In the genomic region with DNA sequence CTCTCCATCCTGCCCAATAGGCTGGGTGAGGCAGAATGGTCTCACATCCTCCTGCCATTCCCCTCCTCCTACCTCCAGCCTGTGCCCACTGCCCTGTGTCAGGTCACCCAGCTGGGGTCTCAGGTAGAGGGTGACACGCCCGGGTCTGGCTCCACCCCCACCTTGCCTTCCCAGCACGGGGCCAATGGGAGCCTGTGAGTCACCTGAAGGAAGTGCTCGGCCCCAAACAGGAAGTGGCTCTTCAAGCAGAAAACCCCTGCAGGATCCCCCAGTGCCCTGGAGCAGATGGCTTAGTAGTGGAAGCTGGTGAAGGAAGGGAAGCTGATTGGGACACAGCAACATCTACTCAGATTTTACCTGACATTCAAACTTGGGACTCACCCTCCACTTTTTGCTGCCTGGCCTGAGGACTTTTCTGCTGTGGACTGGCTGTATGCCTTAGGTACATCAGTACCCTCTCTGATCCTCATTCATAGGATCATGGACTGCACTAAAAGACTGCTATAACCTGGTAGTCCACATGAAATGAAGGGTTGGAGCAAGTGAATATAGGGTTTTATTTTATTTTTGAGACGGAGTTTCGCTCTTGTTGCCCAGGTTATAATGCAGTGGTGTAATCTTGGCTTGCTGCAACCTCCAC, we compare ENCODE assay signal across 8 cellular contexts. TPM values are rescaled to one million over a fixed set of nuclear protein-coding genes. Genes with fewer than 3 reads are reported as not detected.
A peak's percentile ranks its signal among the peaks of the same experiment; 100 is the strongest.
DNase-seq lines count a peak whose midpoint lies in the region; ATAC-seq and TF ChIP-seq lines count a peak whose summit lies in the region.

No MANE protein-coding gene starts in this region.

- H2BK20ac ChIP-seq in H9 (ENCODE audit: low read depth, low read length, poor library complexity, severe bottlenecking): no peak overlapping the region

- H4K20me1 ChIP-seq in H9 (ENCODE audit: control insufficient read depth, insufficient read depth, insufficient read length): no peaks in the 10 kb centered on the region

- no peak overlapping the region for H2BK15ac ChIP-seq in H9 (ENCODE audit: low read depth, low read length)

- no peak overlapping the region for H2BK12ac ChIP-seq in H9 (ENCODE audit: insufficient read length, low read depth, low read length)

- H3K4ac ChIP-seq in H9 (ENCODE audit: low read depth, low read length): no peak overlapping the region

- H3K4me3 Mint-ChIP-seq in CD4-positive, alpha-beta memory T cell: peak overlapping the region; percentile 29 to 78 (median 54)
- H3K4me3 Mint-ChIP-seq in H9: no peak overlapping the region
- peak overlapping the region; percentile 66 for H3K4me3 Mint-ChIP-seq in activated naive CD8-positive, alpha-beta T cell

- H2AK5ac ChIP-seq in H9 (ENCODE audit: insufficient read length, low read length): no peak overlapping the region

- no peak overlapping the region for H4K8ac ChIP-seq in H9 (replicated peaks; ENCODE audit: insufficient read length, low read depth, low read length)

- no peak overlapping the region for H3K14ac ChIP-seq in H9 (ENCODE audit: insufficient read depth, low read length)

- H3K9ac ChIP-seq in H9 (ENCODE audit: extremely low read depth, insufficient read length, low read length): no peak overlapping the region

- H3K79me2 ChIP-seq in H9 (ENCODE audit: insufficient read depth, low read length): no peaks in the 10 kb centered on the region

- no peaks in the 10 kb centered on the region for H3K9me3 ChIP-seq in CD4-positive, alpha-beta memory T cell (ENCODE audit: control insufficient read depth in 1 of 2, low read length in 2 of 2)
- H3K9me3 ChIP-seq in H9 (ENCODE audit: control insufficient read depth, low read depth, low read length): no peaks in the 10 kb centered on the region
- H3K9me3 ChIP-seq in psoas muscle: no peaks in the 10 kb centered on the region

- H2BK120ac ChIP-seq in H9 (ENCODE audit: low read depth, low read length, poor library complexity, severe bottlenecking): no peak overlapping the region

- no peak overlapping the region for H3T11ph ChIP-seq in H9 (ENCODE audit: low read length)

- H2AFZ ChIP-seq in H9 (ENCODE audit: low read length): no peak overlapping the region

- H3K56ac ChIP-seq in H9 (ENCODE audit: insufficient read length, low read depth, low read length): no peak overlapping the region

- POLR2A ChIA-PET in CD4-positive, alpha-beta memory T cell (lab: Charles Lee; ENCODE audit: partially characterized antibody): interaction anchor here (0.6 to 1.2 kb wide), 5 partner anchors 16 to 39 kb away, joined by 3 to 6 read pairs (median 4); a partner anchor contains a TSS

- peak overlapping the region; percentile 42 for H3K27ac ChIP-seq in CD4-positive, alpha-beta memory T cell (ENCODE audit: low read depth, low read length)
- H3K27ac ChIP-seq in H9 (ENCODE audit: insufficient read length, low read depth, low read length) (no peak overlapping the region), psoas muscle (no peak overlapping the region)

- intact Hi-C loops in CD4-positive, alpha-beta memory T cell (cut with micrococcal nuclease): loop anchor here (1.0 kb wide), 2 partner anchors 16 to 33 kb away; a partner anchor contains a TSS
- intact Hi-C loops in psoas muscle (cut with DNase I): no loop called here

- H3K27me3 ChIP-seq in CD4-positive, alpha-beta memory T cell (ENCODE audit: insufficient read depth, low read length): no peaks in the 10 kb centered on the region
- H3K27me3 ChIP-seq in H9 (ENCODE audit: insufficient read depth, low read length) (no peaks in the 10 kb centered on the region), psoas muscle (ENCODE audit: insufficient read depth in 3 of 3, low read length in 2 of 3) (no peaks in the 10 kb centered on the region)

- H3K79me1 ChIP-seq in H9 (ENCODE audit: insufficient read depth, low read depth, low read length, poor library complexity, severe bottlenecking): no peaks in the 10 kb centered on the region

- no peaks in the 10 kb centered on the region for H3K9me3 Mint-ChIP-seq in CD4-positive, alpha-beta memory T cell
- no peaks in the 10 kb centered on the region for H3K9me3 Mint-ChIP-seq in H9
- H3K9me3 Mint-ChIP-seq in activated naive CD8-positive, alpha-beta T cell (ENCODE audit: low read depth): no peaks in the 10 kb centered on the region

- peak overlapping the region; percentile 23 to 31 for H3K4me3 ChIP-seq in CD4-positive, alpha-beta memory T cell (ENCODE audit: low read length in 2 of 2)
- no peak overlapping the region for H3K4me3 ChIP-seq in psoas muscle

- ATAC-seq in psoas muscle: no peak

- CTCF ChIA-PET in CD4-positive, alpha-beta memory T cell (lab: Charles Lee; ENCODE audit: partially characterized antibody): interaction anchor here (1.2 to 1.5 kb wide), 4 partner anchors 10 to 40 kb away, joined by 3 read pairs; a partner anchor contains a TSS

- peaks cover 30% of the 10 kb centered on the region for H3K4me1 ChIP-seq in CD4-positive, alpha-beta memory T cell (ENCODE audit: insufficient read depth, low read length)
- H3K4me1 ChIP-seq in H9 (ENCODE audit: insufficient read depth, low read length): peaks cover 2% of the 10 kb centered on the region; the same call in 1 of the 2 replicates
- peaks cover 12% of the 10 kb centered on the region for H3K4me1 ChIP-seq in psoas muscle

- H3K27me3 Mint-ChIP-seq in CD4-positive, alpha-beta memory T cell: no peaks in the 10 kb centered on the region
- no peaks in the 10 kb centered on the region for H3K27me3 Mint-ChIP-seq in H9 (ENCODE audit: low read depth)
- H3K27me3 Mint-ChIP-seq in activated naive CD8-positive, alpha-beta T cell: no peaks in the 10 kb centered on the region

- peaks cover 17 to 53% (median 29%) of the 10 kb centered on the region in 4 donors for H3K4me1 Mint-ChIP-seq in CD4-positive, alpha-beta memory T cell
- H3K4me1 Mint-ChIP-seq in H9: peaks cover 26 to 29% of the 10 kb centered on the region in 2 experiments
- H3K4me1 Mint-ChIP-seq in activated naive CD8-positive, alpha-beta T cell (ENCODE audit: low read depth): peaks cover 19% of the 10 kb centered on the region

- H3K36me3 ChIP-seq in CD4-positive, alpha-beta memory T cell (ENCODE audit: insufficient read depth, low read length): no peaks in the 10 kb centered on the region
- H3K36me3 ChIP-seq in psoas muscle (ENCODE audit: insufficient read depth in 1 of 2, low read depth in 1 of 2): no peaks in the 10 kb centered on the region

- TF ChIP-seq CTCF in H9 (conservative IDR thresholded peaks at IDR 0.05) (no peak), psoas muscle (IDR thresholded peaks at IDR 0.05) (no peak)

- no peak overlapping the region for H3K18ac ChIP-seq in H9 (ENCODE audit: insufficient read length, low read depth, low read length)

- no peak overlapping the region for H2BK5ac ChIP-seq in H9 (ENCODE audit: insufficient read length, low read length)

- H3K36me3 Mint-ChIP-seq in CD4-positive, alpha-beta memory T cell: peaks cover 8 to 10% of the 10 kb centered on the region in 2 donors
- H3K36me3 Mint-ChIP-seq in H9 (ENCODE audit: insufficient read depth in 1 of 3, low read depth in 3 of 3): no peaks in the 10 kb centered on the region
- H3K36me3 Mint-ChIP-seq in activated naive CD8-positive, alpha-beta T cell: no peaks in the 10 kb centered on the region

- peak; percentile 29 to 85 (median 46) for DNase-seq in CD4-positive, alpha-beta memory T cell
- DNase-seq in H9: peak; percentile 75
- DNase-seq in T follicular helper cell (ENCODE audit: low read depth): peak; percentile 10
- DNase-seq in stimulated activated CD4-positive, alpha-beta T cell treated with anti-CD3 and anti-CD28 coated beads, Interleukin-4, amount 100 ng/mL, for 24 hours: peak; percentile 59
- no peak for DNase-seq in psoas muscle
- DNase-seq in cortex of kidney (lab: John Stamatoyannopoulos, UW): no peak
- DNase-seq in DMS 273 (lab: John Stamatoyannopoulos, UW; ENCODE audit: unreplicated experiment): no peak

- H4K91ac ChIP-seq in H9 (ENCODE audit: insufficient read length, low read depth, low read length): no peak overlapping the region

- H3K27ac Mint-ChIP-seq in CD4-positive, alpha-beta memory T cell: peak overlapping the region; percentile 75 to 88 (median 84)
- H3K27ac Mint-ChIP-seq in H9: no peak overlapping the region; a peak in 1 of 7 replicates
- H3K27ac Mint-ChIP-seq in activated naive CD8-positive, alpha-beta T cell: peak overlapping the region; percentile 42

- H3K23me2 ChIP-seq in H9 (ENCODE audit: insufficient read length, low read depth, low read length, poor library complexity, severe bottlenecking): no peaks in the 10 kb centered on the region

- no peak overlapping the region for H3K23ac ChIP-seq in H9 (ENCODE audit: insufficient read length, low read depth, low read length)

- no CpG with 5 or more reads among the region's 6 CpGs for WGBS in H9 (ENCODE audit: extremely low coverage, insufficient read length, low lambda C conversion rate)
- WGBS in psoas muscle, 3 donors: 62 to 73% (median 72%) methylated on average over 4 to 6 of the region's 6 CpGs

- H4K5ac ChIP-seq in H9 (ENCODE audit: insufficient read length, low read depth, low read length): no peak overlapping the region

- no peak overlapping the region for H3K4me2 ChIP-seq in H9 (ENCODE audit: insufficient read depth, insufficient read length, low read length)

RNA-seq across cellular contexts. Expression of a gene that starts 33.4 kb away (rescaled TPM):
- 100 to 1,000 TPM; 141 to 160 TPM for total RNA-seq in CD4-positive, alpha-beta memory T cell
- 10 to 100 TPM; 11.0 to 30.0 TPM for polyA plus RNA-seq in CD4-positive, alpha-beta memory T cell
- total RNA-seq in H9 (2021) (6.9 and 7.8 TPM in 2 replicates), psoas muscle (10 to 100 TPM; 10.3 to 16.5 (median 12.7) TPM)
- polyA plus RNA-seq in psoas muscle: 10 to 100 TPM in 1 of 3 donors, 1 to 10 TPM in 2; 2.7 to 13.1 (median 6.4) TPM

RNA-seq across cellular contexts. Expression of a gene that starts 59.3 kb away (rescaled TPM):
- 1 to 10 TPM; 1.2 to 1.5 TPM for total RNA-seq in CD4-positive, alpha-beta memory T cell
- polyA plus RNA-seq in CD4-positive, alpha-beta memory T cell: 1 to 10 TPM in 1 of 2 donors, under 1 TPM in 1; 0.93 to 1.5 TPM
- total RNA-seq in H9 (2021) (0.72 and 0.83 TPM in 2 replicates), psoas muscle (under 1 TPM; 0.34 to 0.64 (median 0.39) TPM)
- polyA plus RNA-seq in psoas muscle: 1 to 10 TPM in 2 of 3 donors, under 1 TPM in 1; 0.56 to 4.1 (median 1.2) TPM

Comparison
In these comparisons a context has a peak if more than half of its experiments do, and no peak if none do; other contexts are left out.
1. DNase-seq: peak in CD4-positive, alpha-beta memory T cell (5 of 5), H9 (single experiment), T follicular helper cell (single experiment) and stimulated activated CD4-positive, alpha-beta T cell treated with anti-CD3 and anti-CD28 coated beads, Interleukin-4, amount 100 ng/mL, for 24 hours (single experiment); none in psoas muscle (0 of 2), cortex of kidney (single experiment) and DMS 273 (single experiment).
2. H3K27ac Mint-ChIP-seq: peak in CD4-positive, alpha-beta memory T cell (7 of 7) and activated naive CD8-positive, alpha-beta T cell (single experiment); none in H9 (0 of 3).
3. H3K4me3 Mint-ChIP-seq: peak in CD4-positive, alpha-beta memory T cell (8 of 8) and activated naive CD8-positive, alpha-beta T cell (single experiment); none in H9 (0 of 2).
4. RNA of a gene that starts 33.4 kb away (total RNA-seq): 141 to 160 TPM in CD4-positive, alpha-beta memory T cell; 10.3 to 16.5 TPM in psoas muscle and 6.9 to 7.8 TPM in H9; every median in the first group is over 4 times any median in the second.